In the genomic region with DNA sequence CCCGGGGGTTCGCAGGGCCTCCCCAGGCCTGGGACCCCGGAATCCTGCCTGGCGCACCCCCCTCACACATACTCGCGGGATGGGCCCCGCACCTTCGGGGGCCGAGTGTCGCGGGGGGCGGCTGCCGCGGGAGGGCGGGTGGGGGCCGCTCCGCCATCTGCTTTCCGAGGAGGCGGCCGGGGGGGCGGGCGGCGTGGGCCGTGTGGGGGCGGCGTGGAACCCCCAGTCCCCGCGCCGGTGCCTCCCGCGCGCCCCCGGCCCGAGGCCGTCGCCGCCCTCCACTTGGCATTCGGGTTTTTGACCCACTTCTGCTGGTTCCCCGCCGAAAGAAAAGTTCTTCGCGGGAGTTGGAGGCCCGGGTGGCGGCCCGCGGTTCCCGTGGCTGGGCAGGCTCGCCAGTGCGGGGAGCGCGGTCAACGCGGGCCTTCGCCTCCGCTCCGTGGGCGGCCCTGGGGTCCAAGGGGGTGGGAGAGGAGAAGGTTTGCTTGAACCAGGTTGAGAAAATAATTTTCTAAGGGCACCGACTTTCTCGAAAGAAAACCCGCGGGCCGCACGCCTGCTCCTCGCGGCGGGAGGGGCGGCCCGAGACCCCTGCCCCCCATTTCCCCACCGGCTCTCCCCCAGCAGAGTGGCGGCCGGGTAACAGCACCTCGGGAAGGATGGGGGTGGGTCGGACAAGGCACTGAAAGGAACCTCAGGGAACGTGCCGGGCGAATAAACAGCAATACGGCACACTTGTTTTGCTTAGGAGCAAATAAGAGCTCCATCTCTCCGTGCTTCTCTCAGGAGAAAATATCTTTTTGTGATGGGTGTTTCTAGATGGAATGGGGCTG, we compare ENCODE assay signal across 8 cellular contexts. TPM values are rescaled to one million over a fixed set of nuclear protein-coding genes. Genes with fewer than 3 reads are reported as not detected.
DNase-seq lines count a peak whose midpoint lies in the region; ATAC-seq and TF ChIP-seq lines count a peak whose summit lies in the region.

No MANE protein-coding gene starts in this region.

- H3K9ac ChIP-seq in SK-N-SH (peak overlapping the region; percentile 61), iPS-18a (ENCODE audit: low read length) (peak overlapping the region; percentile 48)

- H3K36me3 ChIP-seq in SK-N-SH (replicated peaks in 1 of 2; ENCODE audit: control insufficient read depth in 1 of 2, insufficient read depth in 2 of 2, low read length in 1 of 2): peaks cover 3 to 8% of the 10 kb centered on the region in 2 experiments
- peaks cover 22% of the 10 kb centered on the region for H3K36me3 ChIP-seq in iPS-18a (ENCODE audit: control insufficient read depth, low read depth, low read length)

- no peak for TF ChIP-seq CTCF in SK-N-SH (IDR thresholded peaks at IDR 0.05)

- no peak overlapping the region for H3K27ac Mint-ChIP-seq in activated naive CD4-positive, alpha-beta T cell treated with anti-CD3 and anti-CD28 coated beads, Interleukin-2, amount 10 ng/mL, durations not matched to agents 7 days and 5 days
- H3K27ac Mint-ChIP-seq in stimulated activated naive CD8-positive, alpha-beta T cell treated with anti-CD3 and anti-CD28 coated beads, Interleukin-15, Interleukin-2, amounts not matched to agents 100 ng/mL and 50 ng/mL, for 24 hours: peak overlapping the region; percentile 38

- H3K27me3 ChIP-seq in SK-N-SH (ENCODE audit: insufficient read depth) (no peaks in the 10 kb centered on the region), iPS-18a (ENCODE audit: control insufficient read depth, insufficient read depth, low read length) (peaks cover 16% of the 10 kb centered on the region)

- 10% methylated on average over 40 of the region's 78 CpGs for WGBS in SK-N-SH (ENCODE audit: low lambda C conversion rate)

- H3K9me3 ChIP-seq in SK-N-SH (no peaks in the 10 kb centered on the region), iPS-18a (ENCODE audit: control insufficient read depth, low read depth, low read length) (no peaks in the 10 kb centered on the region)

- DNase-seq in SK-N-SH (peak; percentile 59), inferior parietal cortex (ENCODE audit: extremely low spot score) (no peak)
- DNase-seq in activated naive CD4-positive, alpha-beta T cell treated with anti-CD3 and anti-CD28 coated beads, Interleukin-2, amount 10 ng/mL, durations not matched to agents 7 days and 5 days: peak; percentile 39

- H3K4me3 Mint-ChIP-seq in activated naive CD4-positive, alpha-beta T cell treated with anti-CD3 and anti-CD28 coated beads, Interleukin-2, amount 10 ng/mL, durations not matched to agents 7 days and 5 days: peak overlapping the region; percentile 63
- H3K4me3 Mint-ChIP-seq in stimulated activated naive CD8-positive, alpha-beta T cell treated with anti-CD3 and anti-CD28 coated beads, Interleukin-15, Interleukin-2, amounts not matched to agents 100 ng/mL and 50 ng/mL, for 24 hours: peak overlapping the region; percentile 74

- CTCF ChIA-PET in SK-N-SH (lab: Yijun Ruan, JAX): interaction anchor here (0.6 to 1.8 kb wide), 4 partner anchors 9 to 980 kb away, joined by 3 to 6 read pairs (median 5); partner anchors contain the start of genes NOL9, TAS1R1 and THAP3
- CTCF ChIA-PET in activated naive CD4-positive, alpha-beta T cell treated with anti-CD3 and anti-CD28 coated beads, Interleukin-2, amount 10 ng/mL, durations not matched to agents 7 days and 5 days (lab: Charles Lee): interaction anchor here (1.3 kb wide), 1 partner anchor 11 kb away, joined by 3 read pairs; no protein-coding TSS in a partner anchor

- H3K4me2 ChIP-seq in SK-N-SH: peak overlapping the region; percentile 86

- TF ChIP-seq EP300 in SK-N-SH (IDR thresholded peaks at IDR 0.05; ENCODE audit: borderline replicate concordance in 1 of 2, low read depth in 1 of 2, low read length in 1 of 2): no peak

- peaks cover 16% of the 10 kb centered on the region for H3K36me3 Mint-ChIP-seq in activated naive CD4-positive, alpha-beta T cell treated with anti-CD3 and anti-CD28 coated beads, Interleukin-2, amount 10 ng/mL, durations not matched to agents 7 days and 5 days
- peaks cover 17% of the 10 kb centered on the region for H3K36me3 Mint-ChIP-seq in stimulated activated naive CD8-positive, alpha-beta T cell treated with anti-CD3 and anti-CD28 coated beads, Interleukin-15, Interleukin-2, amounts not matched to agents 100 ng/mL and 50 ng/mL, for 24 hours (ENCODE audit: low read depth)

- H2AFZ ChIP-seq in SK-N-SH (ENCODE audit: low read depth): no peak overlapping the region

- H3K27me3 Mint-ChIP-seq in activated naive CD4-positive, alpha-beta T cell treated with anti-CD3 and anti-CD28 coated beads, Interleukin-2, amount 10 ng/mL, durations not matched to agents 7 days and 5 days: peaks cover 3% of the 10 kb centered on the region
- H3K27me3 Mint-ChIP-seq in stimulated activated naive CD8-positive, alpha-beta T cell treated with anti-CD3 and anti-CD28 coated beads, Interleukin-15, Interleukin-2, amounts not matched to agents 100 ng/mL and 50 ng/mL, for 24 hours: no peaks in the 10 kb centered on the region

- H3K4me1 ChIP-seq in SK-N-SH (ENCODE audit: control insufficient read depth in 1 of 2, insufficient read depth in 2 of 2, low read depth in 1 of 2, low read length in 1 of 2) (peaks cover 0 to 7% of the 10 kb centered on the region in 2 experiments; a peak in 1 of 4 replicates), iPS-18a (ENCODE audit: control insufficient read depth, low read depth, low read length) (no peaks in the 10 kb centered on the region)

- H3F3A ChIP-seq in SK-N-SH (replicated peaks; ENCODE audit: insufficient read depth): peaks cover 10% of the 10 kb centered on the region

- H3K9me3 Mint-ChIP-seq in activated naive CD4-positive, alpha-beta T cell treated with anti-CD3 and anti-CD28 coated beads, Interleukin-2, amount 10 ng/mL, durations not matched to agents 7 days and 5 days: no peaks in the 10 kb centered on the region
- H3K9me3 Mint-ChIP-seq in stimulated activated naive CD8-positive, alpha-beta T cell treated with anti-CD3 and anti-CD28 coated beads, Interleukin-15, Interleukin-2, amounts not matched to agents 100 ng/mL and 50 ng/mL, for 24 hours: no peaks in the 10 kb centered on the region

- H4K20me1 ChIP-seq in SK-N-SH (ENCODE audit: insufficient read depth): peaks cover 41% of the 10 kb centered on the region

- H3K4me3 ChIP-seq in SK-N-SH (ENCODE audit: low read depth in 2 of 2, low read length in 1 of 2): peak overlapping the region; percentile 65 to 75
- H3K4me3 ChIP-seq in iPS-18a (ENCODE audit: low read length): peak overlapping the region; percentile 75

- POLR2A ChIA-PET in SK-N-SH (lab: Yijun Ruan, JAX): interaction anchor here (0.5 to 0.6 kb wide), 2 partner anchors 78 to 91 kb away, joined by 3 to 5 read pairs; no protein-coding TSS in a partner anchor

- peaks cover 31% of the 10 kb centered on the region for H3K4me1 Mint-ChIP-seq in activated naive CD4-positive, alpha-beta T cell treated with anti-CD3 and anti-CD28 coated beads, Interleukin-2, amount 10 ng/mL, durations not matched to agents 7 days and 5 days
- H3K4me1 Mint-ChIP-seq in stimulated activated naive CD8-positive, alpha-beta T cell treated with anti-CD3 and anti-CD28 coated beads, Interleukin-15, Interleukin-2, amounts not matched to agents 100 ng/mL and 50 ng/mL, for 24 hours (ENCODE audit: low read depth): peaks cover 18% of the 10 kb centered on the region

- H3K27ac ChIP-seq in SK-N-SH (ENCODE audit: low read depth in 2 of 2, low read length in 1 of 2): peak overlapping the region in 1 of 2 experiments; percentile 23; a peak in 1 of 4 replicates
- no peak overlapping the region for H3K27ac ChIP-seq in iPS-18a (ENCODE audit: low read length)

- no peaks in the 10 kb centered on the region for H3K9me2 ChIP-seq in SK-N-SH

- ATAC-seq in SK-N-SH treated with all-trans-retinoic acid at 6 μM for 48 hours (no peak), HG03039 (IDR thresholded peaks at IDR 0.05; ENCODE audit: unreplicated experiment) (no peak), HG03520 (IDR thresholded peaks at IDR 0.05; ENCODE audit: unreplicated experiment) (no peak)

- no peak for TF ChIP-seq RAD21 in SK-N-SH (IDR thresholded peaks at IDR 0.05; ENCODE audit: low read length)

- H3K79me2 ChIP-seq in SK-N-SH (ENCODE audit: insufficient read depth): peaks cover 61% of the 10 kb centered on the region

TF ChIP-seq in SK-N-SH, 30 proteins besides CTCF, POLR2A, EP300 and RAD21 (continues in another document):
- no peak for TF ChIP-seq FOSL2 (IDR thresholded peaks at IDR 0.05; ENCODE audit: borderline replicate concordance, low read depth)
- TF ChIP-seq NFIC (IDR thresholded peaks at IDR 0.05; ENCODE audit: borderline replicate concordance): no peak
- TF ChIP-seq USF1 (IDR thresholded peaks at IDR 0.05; ENCODE audit: borderline replicate concordance, low read depth): no peak
- no peak for TF ChIP-seq TCF12 (IDR thresholded peaks at IDR 0.05)

TF ChIP-seq in SK-N-SH treated with all-trans-retinoic acid at 6 μM for 48 hours, 23 proteins besides CTCF, POLR2A, EP300 and RAD21 (continues in another document):
- TF ChIP-seq BACH2 (CRISPR knock-in tag; IDR thresholded peaks at IDR 0.05; ENCODE audit: borderline replicate concordance) (no peak), ISL1 (CRISPR knock-in tag; IDR thresholded peaks at IDR 0.05) (no peak), TCF4 (CRISPR knock-in tag; IDR thresholded peaks at IDR 0.05; ENCODE audit: borderline replicate concordance) (no peak)
- TF ChIP-seq, protein P1, sequence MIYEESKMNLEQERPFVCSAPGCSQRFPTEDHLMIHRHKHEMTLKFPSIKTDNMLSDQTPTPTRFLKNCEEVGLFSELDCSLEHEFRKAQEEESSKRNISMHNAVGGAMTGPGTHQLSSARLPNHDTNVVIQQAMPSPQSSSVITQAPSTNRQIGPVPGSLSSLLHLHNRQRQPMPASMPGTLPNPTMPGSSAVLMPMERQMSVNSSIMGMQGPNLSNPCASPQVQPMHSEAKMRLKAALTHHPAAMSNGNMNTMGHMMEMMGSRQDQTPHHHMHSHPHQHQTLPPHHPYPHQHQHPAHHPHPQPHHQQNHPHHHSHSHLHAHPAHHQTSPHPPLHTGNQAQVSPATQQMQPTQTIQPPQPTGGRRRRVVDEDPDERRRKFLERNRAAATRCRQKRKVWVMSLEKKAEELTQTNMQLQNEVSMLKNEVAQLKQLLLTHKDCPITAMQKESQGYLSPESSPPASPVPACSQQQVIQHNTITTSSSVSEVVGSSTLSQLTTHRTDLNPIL (CRISPR knock-in tag; IDR thresholded peaks at IDR 0.05; ENCODE audit: low read depth): no peak

RNA-seq across cellular contexts. Expression of gene PHF13, which starts 1.6 kb away (rescaled TPM):
- polyA plus RNA-seq in SK-N-SH (2012; rRNA removed): 6.5 and 8.5 TPM in 2 replicates
- polyA plus RNA-seq in SK-N-SH (2012; cell fraction: cytosol; rRNA removed): 6.9 and 8.9 TPM in 2 replicates
- polyA plus RNA-seq in SK-N-SH (2012; cell fraction: nucleus; rRNA removed): 16.4 and 22.0 TPM in 2 replicates

RNA-seq across cellular contexts. Expression of gene THAP3, which starts 9.5 kb away (rescaled TPM):
- polyA plus RNA-seq in SK-N-SH (2012; rRNA removed): 10.0 and 11.1 TPM in 2 replicates
- 5.4 and 7.7 TPM in 2 replicates for polyA plus RNA-seq in SK-N-SH (2012; cell fraction: cytosol; rRNA removed)
- polyA plus RNA-seq in SK-N-SH (2012; cell fraction: nucleus; rRNA removed): 25.0 and 36.2 TPM in 2 replicates

RNA-seq across cellular contexts. Expression of gene KLHL21, which starts 12.5 kb away (rescaled TPM):
- 9.0 and 12.5 TPM in 2 replicates for polyA plus RNA-seq in SK-N-SH (2012; rRNA removed)
- 4.5 and 7.5 TPM in 2 replicates for polyA plus RNA-seq in SK-N-SH (2012; cell fraction: cytosol; rRNA removed)
- 29.6 and 32.4 TPM in 2 replicates for polyA plus RNA-seq in SK-N-SH (2012; cell fraction: nucleus; rRNA removed)

RNA-seq across cellular contexts. Expression of gene ZBTB48, which starts 35.4 kb away (rescaled TPM):
- polyA plus RNA-seq in SK-N-SH (2012; rRNA removed): 28.8 and 31.2 TPM in 2 replicates
- 8.1 and 14.1 TPM in 2 replicates for polyA plus RNA-seq in SK-N-SH (2012; cell fraction: cytosol; rRNA removed)
- polyA plus RNA-seq in SK-N-SH (2012; cell fraction: nucleus; rRNA removed): 123 and 203 TPM in 2 replicates
